In genomic region chr5:5486122-5486521, GRCh38 we compare ENCODE assay signal across 21 cellular contexts.
"Had no signal": no experiment of that assay in that cellular context is flagged by ENCODE, and none has a peak within 500 bp of the region (broad histone marks: within the 10 kb centered on the region; RNA-seq: fewer than 3 reads in every experiment).

No MANE protein-coding gene starts in this region.

- H3K36me3 ChIP-seq: prostate gland had no signal

- H3K4me3 ChIP-seq: coronary artery, dorsolateral prefrontal cortex, heart left ventricle, pancreas, prostate gland, right lobe of liver, tibial artery, upper lobe of right lung, vagina had no signal

- H3K27ac ChIP-seq: coronary artery, dorsolateral prefrontal cortex, heart left ventricle, pancreas, prostate gland, right lobe of liver, tibial artery, upper lobe of right lung, vagina had no signal

- H3K27me3 Mint-ChIP-seq: naive B cell; stimulated activated memory B cell treated with anti-CD40 and anti-IgM and Interleukin-4, amounts not matched to agents 10 μg/mL and 1 μg/mL and 100 μg/mL, for 72 hours; stimulated activated naive CD8-positive, alpha-beta T cell treated with anti-CD3 and anti-CD28 coated beads, Interleukin-15, Interleukin-2, amounts not matched to agents 100 ng/mL and 50 ng/mL, for 24 hours had no signal

- H3K9me3 ChIP-seq: heart left ventricle, pancreas, prostate gland, right lobe of liver, tibial artery, upper lobe of right lung, vagina had no signal

- H3K4me1 Mint-ChIP-seq: neural crest cell had no signal

- H3K27me3 ChIP-seq: dorsolateral prefrontal cortex, heart left ventricle, pancreas, right lobe of liver, tibial artery, upper lobe of right lung, vagina had no signal

- ATAC-seq: esophagus mucosa; heart left ventricle; pancreas; stimulated activated memory B cell treated with anti-CD40 and anti-IgM and Interleukin-4, amounts not matched to agents 10 μg/mL and 1 μg/mL and 100 μg/mL, for 72 hours; upper lobe of right lung had no signal

- H3K4me3 Mint-ChIP-seq: naive B cell; neural crest cell; stimulated activated memory B cell treated with anti-CD40 and anti-IgM and Interleukin-4, amounts not matched to agents 10 μg/mL and 1 μg/mL and 100 μg/mL, for 72 hours; stimulated activated naive CD8-positive, alpha-beta T cell treated with anti-CD3 and anti-CD28 coated beads, Interleukin-15, Interleukin-2, amounts not matched to agents 100 ng/mL and 50 ng/mL, for 24 hours had no signal

- H3K4me1 ChIP-seq: pancreas, prostate gland, right lobe of liver, tibial artery, upper lobe of right lung, vagina had no signal

- H3K27ac Mint-ChIP-seq: stimulated activated memory B cell treated with anti-CD40 and anti-IgM and Interleukin-4, amounts not matched to agents 10 μg/mL and 1 μg/mL and 100 μg/mL, for 72 hours; stimulated activated naive CD8-positive, alpha-beta T cell treated with anti-CD3 and anti-CD28 coated beads, Interleukin-15, Interleukin-2, amounts not matched to agents 100 ng/mL and 50 ng/mL, for 24 hours had no signal

- H3K9me3 Mint-ChIP-seq: naive B cell; neural crest cell; stimulated activated memory B cell treated with anti-CD40 and anti-IgM and Interleukin-4, amounts not matched to agents 10 μg/mL and 1 μg/mL and 100 μg/mL, for 72 hours; stimulated activated naive CD8-positive, alpha-beta T cell treated with anti-CD3 and anti-CD28 coated beads, Interleukin-15, Interleukin-2, amounts not matched to agents 100 ng/mL and 50 ng/mL, for 24 hours had no signal

- DNase-seq: dorsolateral prefrontal cortex; effector CD8-positive, alpha-beta T cell; heart left ventricle; hippocampal formation; kidney glomerular epithelial cell; mesendoderm; naive B cell; nucleus accumbens; pancreas; right lobe of liver; stimulated activated CD4-positive, alpha-beta T cell treated with anti-CD3 and anti-CD28 coated beads, Interleukin-4, amount 100 ng/mL, for 1 hour; stimulated activated CD8-positive, alpha-beta memory T cell treated with anti-CD3 and anti-CD28 coated beads, Interleukin-4, amount 100 ng/mL, for 48 hours; tibial artery; upper lobe of right lung had no signal
